In genomic region chr20:38109025-38109541, GRCh38 we compare ENCODE assay signal across 9 cellular contexts. TPM values are rescaled to one million over a fixed set of nuclear protein-coding genes. Genes with fewer than 3 reads are reported as not detected.
A peak's percentile ranks its signal among the peaks of the same experiment; 100 is the strongest.
DNase-seq lines count a peak whose midpoint lies in the region; ATAC-seq, FAIRE-seq and TF ChIP-seq lines count a peak whose summit lies in the region.
"Had no signal": no experiment of that assay in that cellular context is flagged by ENCODE, and none has a peak within 500 bp of the region (broad histone marks: within the 10 kb centered on the region; RNA-seq: fewer than 3 reads in every experiment).

No MANE protein-coding gene starts in this region.

- peaks cover 8% of the 10 kb centered on the region for H3K9me3 Mint-ChIP-seq in astrocyte (ENCODE audit: unreplicated experiment)
- H3K9me3 Mint-ChIP-seq in stimulated activated effector memory CD8-positive, alpha-beta T cell treated with anti-CD3 and anti-CD28 coated beads, Interleukin-12 subunit alpha, Interleukin-12 subunit beta, amount 100 ng/mL, for 72 hours: no peaks in the 10 kb centered on the region

- intact Hi-C loops in kidney (cut with DNase I): no loop called here

- ATAC-seq in GM19467 (IDR thresholded peaks at IDR 0.05; ENCODE audit: unreplicated experiment) (no peak), GM19452 (IDR thresholded peaks at IDR 0.05; ENCODE audit: unreplicated experiment) (no peak)
- ATAC-seq in stimulated activated effector memory CD8-positive, alpha-beta T cell treated with anti-CD3 and anti-CD28 coated beads, Interleukin-12 subunit alpha, Interleukin-12 subunit beta, amount 100 ng/mL, for 72 hours: no peak

- H3K4me3 Mint-ChIP-seq in astrocyte (ENCODE audit: unreplicated experiment): no peak overlapping the region
- H3K4me3 Mint-ChIP-seq in stimulated activated effector memory CD8-positive, alpha-beta T cell treated with anti-CD3 and anti-CD28 coated beads, Interleukin-12 subunit alpha, Interleukin-12 subunit beta, amount 100 ng/mL, for 72 hours: no peak overlapping the region

- peak overlapping the region; percentile 98 for H3K27ac Mint-ChIP-seq in astrocyte (ENCODE audit: unreplicated experiment)
- no peak overlapping the region for H3K27ac Mint-ChIP-seq in stimulated activated effector memory CD8-positive, alpha-beta T cell treated with anti-CD3 and anti-CD28 coated beads, Interleukin-12 subunit alpha, Interleukin-12 subunit beta, amount 100 ng/mL, for 72 hours

- no peak overlapping the region for H2AFZ ChIP-seq in astrocyte (ENCODE audit: low read depth, low read length)

- H3K9ac ChIP-seq in astrocyte (ENCODE audit: low read length): no peak overlapping the region
- no peak overlapping the region for H3K9ac ChIP-seq in kidney (ENCODE audit: low read length in 2 of 2)

- peaks cover 28% of the 10 kb centered on the region for H3K4me1 Mint-ChIP-seq in astrocyte (ENCODE audit: low read depth, unreplicated experiment)
- no peaks in the 10 kb centered on the region for H3K4me1 Mint-ChIP-seq in stimulated activated effector memory CD8-positive, alpha-beta T cell treated with anti-CD3 and anti-CD28 coated beads, Interleukin-12 subunit alpha, Interleukin-12 subunit beta, amount 100 ng/mL, for 72 hours

- no peaks in the 10 kb centered on the region for H3K36me3 Mint-ChIP-seq in astrocyte (ENCODE audit: low read depth, unreplicated experiment)
- H3K36me3 Mint-ChIP-seq in stimulated activated effector memory CD8-positive, alpha-beta T cell treated with anti-CD3 and anti-CD28 coated beads, Interleukin-12 subunit alpha, Interleukin-12 subunit beta, amount 100 ng/mL, for 72 hours: no peaks in the 10 kb centered on the region

- 68 to 89% (median 88%) methylated on average over 3 of the region's 3 CpGs for WGBS in small intestine, 3 donors

- H3K4me3 ChIP-seq in astrocyte (ENCODE audit: insufficient read depth, low read depth, low read length): no peak overlapping the region
- H3K4me3 ChIP-seq in kidney (ENCODE audit: low read length in 2 of 2): no peak overlapping the region
- H3K4me3 ChIP-seq in small intestine (ENCODE audit: low read depth in 1 of 2, low read length in 2 of 2): no peak overlapping the region

- H3K9me3 ChIP-seq in astrocyte (ENCODE audit: insufficient read depth, low read depth, low read length) (no peaks in the 10 kb centered on the region), kidney (ENCODE audit: control insufficient read depth in 1 of 2, low read length in 2 of 2) (no peaks in the 10 kb centered on the region), small intestine (ENCODE audit: control insufficient read depth, low read depth) (no peaks in the 10 kb centered on the region)

- DNase-seq in GM04504 (ENCODE audit: low read depth) (peak; percentile 28), astrocyte (ENCODE audit: low read depth) (peak; percentile 52), kidney (no peak), small intestine (peak; percentile 53), NCI-H1417 treated with DMSO at 0.1 percent for 48 hours (lab: John Stamatoyannopoulos, UW) (no peak)
- DNase-seq in stimulated activated effector memory CD8-positive, alpha-beta T cell treated with anti-CD3 and anti-CD28 coated beads, Interleukin-12 subunit alpha, Interleukin-12 subunit beta, amount 100 ng/mL, for 72 hours (ENCODE audit: low spot score in 2 of 2): no peak
- DNase-seq: activated CD4-positive, alpha-beta T cell treated with anti-CD3 and anti-CD28 coated beads, Interleukin-2, amount 50 U/mL, for 4 hours had no signal

- TF ChIP-seq CTCF in astrocyte (IDR thresholded peaks at IDR 0.05; ENCODE audit: insufficient read depth, low read depth, low read length) (no peak), kidney (IDR thresholded peaks at IDR 0.05; ENCODE audit: borderline replicate concordance, extremely low read depth, insufficient read depth) (no peak)

- H3K4me1 ChIP-seq in astrocyte (ENCODE audit: insufficient read depth, low read length) (peaks cover 23% of the 10 kb centered on the region), kidney (ENCODE audit: control insufficient read depth in 1 of 2, insufficient read depth in 1 of 2, low read depth in 1 of 2, low read length in 2 of 2) (peaks cover 19 to 20% of the 10 kb centered on the region in 2 donors), small intestine (ENCODE audit: control insufficient read depth in 2 of 2, insufficient read depth in 1 of 2, low read depth in 1 of 2, low read length in 1 of 2) (peaks cover 0 to 14% of the 10 kb centered on the region in 2 donors)

- H3K27me3 Mint-ChIP-seq in astrocyte (ENCODE audit: low read depth, unreplicated experiment): no peaks in the 10 kb centered on the region

- H3K36me3 ChIP-seq in astrocyte (ENCODE audit: insufficient read depth, low read length) (no peaks in the 10 kb centered on the region), kidney (ENCODE audit: control insufficient read depth in 1 of 2, insufficient read depth in 2 of 2, low read length in 2 of 2) (no peaks in the 10 kb centered on the region), small intestine (ENCODE audit: control insufficient read depth in 2 of 2, insufficient read depth in 2 of 2, low read length in 2 of 2) (no peaks in the 10 kb centered on the region)

- H3K4me2 ChIP-seq in astrocyte (ENCODE audit: low read length): peak overlapping the region; percentile 61

- H3K27me3 ChIP-seq in astrocyte (ENCODE audit: insufficient read depth, low read length) (no peaks in the 10 kb centered on the region), small intestine (ENCODE audit: control insufficient read depth in 2 of 2, insufficient read depth in 2 of 2, low read length in 2 of 2) (no peaks in the 10 kb centered on the region)

- peak overlapping the region; percentile 60 for H3K27ac ChIP-seq in astrocyte (ENCODE audit: low read depth, low read length)
- peak overlapping the region; percentile 45 to 81 for H3K27ac ChIP-seq in kidney (ENCODE audit: low read depth in 2 of 2, low read length in 2 of 2)
- peak overlapping the region in 1 of 2 donors; percentile 59 for H3K27ac ChIP-seq in small intestine (ENCODE audit: low read depth in 1 of 2, low read length in 1 of 2)

- H3K79me2 ChIP-seq in astrocyte (ENCODE audit: insufficient read depth, low read length): no peaks in the 10 kb centered on the region

- FAIRE-seq in astrocyte (lab: Jason Lieb, UNC): no peak
- no peak for FAIRE-seq in kidney (lab: Jason Lieb, UNC)
- FAIRE-seq in small intestine (lab: Jason Lieb, UNC): no peak

- no peaks in the 10 kb centered on the region for H4K20me1 ChIP-seq in astrocyte (ENCODE audit: insufficient read depth, low read length)

RNA-seq across cellular contexts. Expression of gene TGM2, which starts 56.0 kb away (rescaled TPM):
- total RNA-seq in astrocyte (48.2 and 98.9 TPM in 2 replicates), kidney (611 TPM)
- polyA plus RNA-seq in kidney (ENCODE audit: insufficient read depth, low read depth, low replicate concordance) (44.6 TPM), small intestine (10 to 100 TPM; 19.7 to 92.7 (median 25.5) TPM)

Comparison
In these comparisons a context has a peak if more than half of its experiments do, and no peak if none do; other contexts are left out.
1. DNase-seq: peak in GM04504 (single experiment), astrocyte (single experiment) and small intestine (single experiment); none in kidney (single experiment), NCI-H1417 treated with DMSO at 0.1 percent for 48 hours (single experiment) and stimulated activated effector memory CD8-positive, alpha-beta T cell treated with anti-CD3 and anti-CD28 coated beads, Interleukin-12 subunit alpha, Interleukin-12 subunit beta, amount 100 ng/mL, for 72 hours (0 of 2).